In the genomic region with DNA sequence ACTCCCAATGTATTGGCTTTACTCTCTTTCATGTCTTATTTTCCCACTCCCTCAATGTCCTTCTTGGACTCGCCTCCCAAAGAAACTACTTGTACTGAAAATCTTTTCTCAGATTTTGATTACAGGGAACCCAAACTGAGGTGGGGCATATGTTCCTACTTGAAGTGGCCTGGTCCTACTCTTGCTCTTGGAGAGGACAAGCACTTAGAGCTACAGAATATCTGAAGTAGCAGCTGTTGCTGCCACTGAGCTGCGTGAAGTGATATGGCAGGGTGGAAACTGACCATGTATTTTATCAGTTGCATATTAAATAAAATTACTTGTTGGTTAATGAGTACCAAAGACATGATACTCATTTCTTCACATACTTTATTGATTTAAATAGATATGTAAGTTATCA, we compare ENCODE assay signal across 25 cellular contexts.
"Had no signal": no experiment of that assay in that cellular context is flagged by ENCODE, and none has a peak within 500 bp of the region (broad histone marks: within the 10 kb centered on the region; RNA-seq: fewer than 3 reads in every experiment).

No MANE protein-coding gene starts in this region.

- H3K4me1 ChIP-seq: colonic mucosa, esophagus squamous epithelium, gastrocnemius medialis, heart left ventricle had no signal

- H3K27ac ChIP-seq: colonic mucosa, epithelial cell of prostate, esophagus squamous epithelium, gastrocnemius medialis, heart left ventricle, hepatocyte had no signal

- H3K36me3 ChIP-seq: colonic mucosa, esophagus squamous epithelium, gastrocnemius medialis, heart left ventricle had no signal

- H3K27me3 ChIP-seq: colonic mucosa, esophagus squamous epithelium, gastrocnemius medialis, heart left ventricle, hepatocyte had no signal

- H3K9me3 ChIP-seq: colonic mucosa, esophagus squamous epithelium, gastrocnemius medialis, heart left ventricle had no signal

- ATAC-seq: effector memory CD8-positive, alpha-beta T cell; esophagus mucosa; gastrocnemius medialis; heart left ventricle; left colon; left lobe of liver; left ventricle myocardium superior had no signal

- DNase-seq: colonic mucosa; cortex of kidney; effector CD8-positive, alpha-beta T cell; effector memory CD8-positive, alpha-beta T cell; endodermal cell; esophagus squamous epithelium; foreskin fibroblast; foreskin melanocyte; gastrocnemius medialis; heart left ventricle; hypothalamus; immature natural killer cell; islet precursor cell; kidney; kidney glomerular epithelial cell; left colon; left ventricle myocardium superior; mammary epithelial cell; mesendoderm; midbrain had no signal

- H3K4me3 ChIP-seq: colonic mucosa, esophagus squamous epithelium, gastrocnemius medialis, heart left ventricle, hepatocyte, lung had no signal
